In genomic region chr3:197003461-197004385, GRCh38 we compare ENCODE assay signal across 8 cellular contexts. TPM values are rescaled to one million over a fixed set of nuclear protein-coding genes. Genes with fewer than 3 reads are reported as not detected.
DNase-seq lines count a peak whose midpoint lies in the region; ATAC-seq lines count a peak whose summit lies in the region.

No MANE protein-coding gene starts in this region.

- intact Hi-C loops in CD4-positive, alpha-beta memory T cell (cut with micrococcal nuclease) = loop anchor here (1.0 to 2.0 kb wide), 3 partner anchors 25 to 507 kb away; partner anchors contain the start of gene NCBP2

- no peaks in the 10 kb centered on the region for H3K27me3 Mint-ChIP-seq in CD4-positive, alpha-beta memory T cell

- H3K4me3 ChIP-seq in CD4-positive, alpha-beta memory T cell (ENCODE audit: low read length in 2 of 2) = peak overlapping the region in 1 of 2 donors; percentile 50
- peak overlapping the region; percentile 19 for H3K4me3 ChIP-seq in iPS-15b (ENCODE audit: low read depth, low read length)

- no peaks in the 10 kb centered on the region for H3K36me3 ChIP-seq in CD4-positive, alpha-beta memory T cell (ENCODE audit: insufficient read depth, low read length)
- peaks cover 4% of the 10 kb centered on the region for H3K36me3 ChIP-seq in iPS-15b (ENCODE audit: control insufficient read depth, insufficient read depth, low read length)

- H3K9me3 ChIP-seq in CD4-positive, alpha-beta memory T cell (ENCODE audit: control insufficient read depth in 1 of 2, low read length in 2 of 2) = no peaks in the 10 kb centered on the region
- H3K9me3 ChIP-seq in iPS-15b (ENCODE audit: control insufficient read depth, insufficient read depth, low read length) = no peaks in the 10 kb centered on the region

- peaks cover 9% of the 10 kb centered on the region for H3K4me1 ChIP-seq in CD4-positive, alpha-beta memory T cell (ENCODE audit: insufficient read depth, low read length)
- H3K4me1 ChIP-seq in iPS-15b (ENCODE audit: control insufficient read depth, insufficient read depth, low read length) = peaks cover 4% of the 10 kb centered on the region

- peak overlapping the region; percentile 41 to 94 (median 79) for H3K27ac Mint-ChIP-seq in CD4-positive, alpha-beta memory T cell

- POLR2A ChIA-PET in CD4-positive, alpha-beta memory T cell (lab: Charles Lee; ENCODE audit: partially characterized antibody) = no interaction called here

- peaks cover 5 to 17% (median 8%) of the 10 kb centered on the region in 4 donors for H3K4me1 Mint-ChIP-seq in CD4-positive, alpha-beta memory T cell

- H3K9me3 Mint-ChIP-seq in CD4-positive, alpha-beta memory T cell = peaks cover 0 to 3% (median 0%) of the 10 kb centered on the region in 8 donors

- peak; percentile 17 for ATAC-seq in GM21529 (IDR thresholded peaks at IDR 0.05; ENCODE audit: unreplicated experiment)
- ATAC-seq in GM18861 (IDR thresholded peaks at IDR 0.05; ENCODE audit: unreplicated experiment) = no peak

- peak overlapping the region; percentile 76 to 90 (median 86) for H3K4me3 Mint-ChIP-seq in CD4-positive, alpha-beta memory T cell

- no peaks in the 10 kb centered on the region for H3K27me3 ChIP-seq in CD4-positive, alpha-beta memory T cell (ENCODE audit: insufficient read depth, low read length)
- H3K27me3 ChIP-seq in iPS-15b (ENCODE audit: control insufficient read depth, insufficient read depth, low read length) = peaks cover 17% of the 10 kb centered on the region

- H3K27ac ChIP-seq in CD4-positive, alpha-beta memory T cell (ENCODE audit: low read depth, low read length) = peak overlapping the region; percentile 56

- peak overlapping the region; percentile 54 for H3K9ac ChIP-seq in iPS-15b (ENCODE audit: low read depth, low read length)

- no peaks in the 10 kb centered on the region for H3K36me3 Mint-ChIP-seq in CD4-positive, alpha-beta memory T cell

- DNase-seq in CD4-positive, alpha-beta memory T cell = no peak
- DNase-seq in NCI-H2107 treated with DMSO at 0.1 percent for 48 hours (lab: John Stamatoyannopoulos, UW; ENCODE audit: unreplicated experiment) (peak; percentile 47), NCI-H2081 treated with DMSO at 0.1 percent for 48 hours (lab: John Stamatoyannopoulos, UW) (no peak)
- peak; percentile 42 for DNase-seq in activated naive CD4-positive, alpha-beta T cell treated with anti-CD3 and anti-CD28 coated beads, Interleukin-2, amount 50 U/mL, for 16 hours
- peak; percentile 23 for DNase-seq in stimulated activated CD4-positive, alpha-beta T cell treated with anti-CD3 and anti-CD28 coated beads, Interleukin-1b, Interleukin-23, amount 100 ng/mL, for 48 hours

- CTCF ChIA-PET in CD4-positive, alpha-beta memory T cell (lab: Charles Lee; ENCODE audit: partially characterized antibody) = interaction anchor here (0.6 to 1.5 kb wide), 7 partner anchors 25 to 185 kb away, joined by 3 to 5 read pairs (median 3); partner anchors contain the start of gene MELTF

RNA-seq across cellular contexts. Expression of gene MELTF, which starts 25.9 kb away (rescaled TPM):
- total RNA-seq in CD4-positive, alpha-beta memory T cell = 1 to 10 TPM; 1.2 to 1.4 TPM
- under 1 TPM in 1 of 2 donors, not detected in 1; 0.92 TPM for polyA plus RNA-seq in CD4-positive, alpha-beta memory T cell

RNA-seq across cellular contexts. Expression of gene PIGZ, which starts 35.1 kb away (rescaled TPM):
- total RNA-seq in CD4-positive, alpha-beta memory T cell = 1 to 10 TPM in 1 of 2 experiments, under 1 TPM in 1; 0.33 to 1.2 TPM
- polyA plus RNA-seq in CD4-positive, alpha-beta memory T cell = under 1 TPM; 0.42 to 0.70 TPM

Comparison
In these comparisons a context has a peak if more than half of its experiments do, and no peak if none do; other contexts are left out.
1. DNase-seq: peak in NCI-H2107 treated with DMSO at 0.1 percent for 48 hours (single experiment), activated naive CD4-positive, alpha-beta T cell treated with anti-CD3 and anti-CD28 coated beads, Interleukin-2, amount 50 U/mL, for 16 hours (single experiment) and stimulated activated CD4-positive, alpha-beta T cell treated with anti-CD3 and anti-CD28 coated beads, Interleukin-1b, Interleukin-23, amount 100 ng/mL, for 48 hours (single experiment); none in CD4-positive, alpha-beta memory T cell (0 of 5) and NCI-H2081 treated with DMSO at 0.1 percent for 48 hours (single experiment).